Comparison of ENCODE assay signal across 8 cellular contexts in genomic region chr15:43510230-43511011, GRCh38. TPM values are rescaled to one million over a fixed set of nuclear protein-coding genes. Genes with fewer than 3 reads are reported as not detected.
DNase-seq lines count a peak whose midpoint lies in the region; ATAC-seq and TF ChIP-seq lines count a peak whose summit lies in the region.

No MANE protein-coding gene starts in this region.

- TF ChIP-seq CTCF in esophagus squamous epithelium (IDR thresholded peaks at IDR 0.05) = peak in 1 of 6 experiments; percentile 10

- ATAC-seq in GM21737 (IDR thresholded peaks at IDR 0.05; ENCODE audit: unreplicated experiment) = peak; percentile 95

- peak overlapping the region; percentile 46 to 71 (median 61) for H3K4me3 ChIP-seq in esophagus squamous epithelium

- peak in 2 of 4 donors; percentile 42 to 54 for TF ChIP-seq POLR2A in esophagus squamous epithelium (IDR thresholded peaks at IDR 0.05)

- 1% methylated on average over 16 to 18 of the region's 41 CpGs for WGBS in esophagus squamous epithelium, 2 donors

- DNase-seq in DMS79 treated with DMSO at 0.1 percent for 48 hours (lab: John Stamatoyannopoulos, UW) (peak; percentile 85), KG1 (lab: John Stamatoyannopoulos, UW) (peak; percentile 97), esophagus squamous epithelium (lab: John Stamatoyannopoulos, UW) (peak; percentile 90), myocyte (ENCODE audit: low read depth) (peak; percentile 99)
- peak; percentile 95 to 97 for DNase-seq in activated T-cell treated with anti-CD3 and anti-CD28 coated beads, Interleukin-2, amount 50 U/mL, for 48 hours
- DNase-seq in stimulated activated CD8-positive, alpha-beta memory T cell treated with anti-CD3 and anti-CD28 coated beads, Interleukin-7, amount 100 ng/mL, for 4 hours (ENCODE audit: low read depth in 2 of 2) = peak; percentile 88 to 94

- H3K36me3 ChIP-seq in esophagus squamous epithelium = no peaks in the 10 kb centered on the region

- intact Hi-C loops in esophagus squamous epithelium (cut with DNase I) = no loop called here

- H3K4me1 ChIP-seq in esophagus squamous epithelium = peaks cover 6 to 27% (median 17%) of the 10 kb centered on the region in 3 donors

- H3K27ac ChIP-seq in esophagus squamous epithelium = peak overlapping the region; percentile 67 to 86 (median 81)

- no peaks in the 10 kb centered on the region for H3K9me3 ChIP-seq in esophagus squamous epithelium

- H3K27me3 ChIP-seq in esophagus squamous epithelium = peaks cover 0 to 7% (median 0%) of the 10 kb centered on the region in 4 donors

TF ChIP-seq in PFSK-1, 5 proteins besides CTCF, POLR2A, EP300 and RAD21:
- TF ChIP-seq POLR2AphosphoS5 (IDR thresholded peaks at IDR 0.05; ENCODE audit: low read depth, low read length) (no peak), REST (IDR thresholded peaks at IDR 0.05; ENCODE audit: insufficient read depth in 1 of 2, low read depth in 2 of 2, low read length in 2 of 2) (peak in 1 of 2 experiments; percentile 42; a peak in 1 of 4 replicates), TAF1 (IDR thresholded peaks at IDR 0.05; ENCODE audit: borderline replicate concordance, insufficient read depth, low read length) (no peak), SIN3A (IDR thresholded peaks at IDR 0.05; ENCODE audit: borderline replicate concordance, insufficient read depth, low read length) (peak; percentile 34; the same call in 1 of the 2 replicates), FOXP2 (optimal IDR thresholded peaks at IDR 0.05; ENCODE audit: borderline replicate concordance, extremely low read depth, extremely low read length, insufficient read depth) (peak; percentile 84)
TF ChIP-seq in PFSK-1: peak in this region for 3.

RNA-seq across cellular contexts. Expression of gene MAP1A, which starts 7.0 kb away (rescaled TPM):
- 2.2 TPM for polyA plus RNA-seq in PFSK-1 (2012; ENCODE audit: insufficient read length, low read depth)
- total RNA-seq in esophagus squamous epithelium (1 to 10 TPM in 2 of 4 donors, under 1 TPM in 2; 0.53 to 5.9 (median 2.3) TPM), myocyte (332 and 364 TPM in 2 replicates)
- 158 TPM for polyA plus RNA-seq in myocyte (2012)

RNA-seq across cellular contexts. Expression of gene TP53BP1, which starts 17.5 kb away (rescaled TPM):
- polyA plus RNA-seq in PFSK-1 (2012; ENCODE audit: insufficient read length, low read depth) = 34.5 TPM
- total RNA-seq in esophagus squamous epithelium (10 to 100 TPM; 11.9 to 27.6 (median 20.6) TPM), myocyte (74.8 and 86.4 TPM in 2 replicates)
- polyA plus RNA-seq in myocyte (2012) = 53.2 TPM

Comparison
In these comparisons a context has a peak if more than half of its experiments do, and no peak if none do; other contexts are left out.
1. Peak in every context shown above with its lines: DNase-seq, ATAC-seq, H3K4me3 ChIP-seq and H3K27ac ChIP-seq.
2. RNA of gene MAP1A, which starts 7.0 kb away (total RNA-seq): 332 to 364 TPM in myocyte; 0.53 to 5.9 TPM in esophagus squamous epithelium; every median in the first group is over 10 times any median in the second.